In the genomic region with DNA sequence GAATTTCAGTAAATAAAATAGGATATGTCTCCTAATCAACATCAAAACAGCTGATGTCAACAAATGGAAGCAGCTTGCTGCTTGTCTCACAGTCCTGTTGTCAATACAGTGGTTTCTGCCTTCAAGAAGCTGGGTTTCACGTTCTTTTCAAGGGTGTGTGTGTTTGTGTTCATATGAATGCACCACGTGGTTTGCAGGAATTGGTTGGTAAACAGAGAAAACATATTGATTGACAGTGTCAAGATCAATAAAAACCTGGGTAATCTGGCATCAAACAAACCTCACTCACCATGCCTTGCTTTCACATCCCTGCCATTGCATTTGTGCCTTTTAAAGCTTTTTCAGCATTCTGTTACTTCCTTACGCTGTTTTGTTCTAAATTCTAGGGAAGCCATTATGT, we compare ENCODE assay signal across 6 cellular contexts.
"Had no signal": no experiment of that assay in that cellular context is flagged by ENCODE, and none has a peak within 500 bp of the region (broad histone marks: within the 10 kb centered on the region; RNA-seq: fewer than 3 reads in every experiment).

No MANE protein-coding gene starts in this region.

- H3K36me3 Mint-ChIP-seq: IgD-negative memory B cell had no signal

- H3K27me3 Mint-ChIP-seq: IgD-negative memory B cell had no signal

- H3K4me3 ChIP-seq: GM23338 had no signal

- H3K4me2 ChIP-seq: GM23338 had no signal

- H3K4me1 Mint-ChIP-seq: GM23338, H9, IgD-negative memory B cell had no signal

- H3K27ac Mint-ChIP-seq: GM23338, H9, IgD-negative memory B cell had no signal

- H3K4me3 Mint-ChIP-seq: GM23338, H9, IgD-negative memory B cell had no signal

- H2AFZ ChIP-seq: GM23338 had no signal

- DNase-seq: H9, HCEC 1CT had no signal

- H3K9me3 Mint-ChIP-seq: GM23338, H9 had no signal

- FAIRE-seq: H1, HTR-8/SVneo had no signal
